Comparison of ENCODE assay signal across 8 cellular contexts in the genomic region with DNA sequence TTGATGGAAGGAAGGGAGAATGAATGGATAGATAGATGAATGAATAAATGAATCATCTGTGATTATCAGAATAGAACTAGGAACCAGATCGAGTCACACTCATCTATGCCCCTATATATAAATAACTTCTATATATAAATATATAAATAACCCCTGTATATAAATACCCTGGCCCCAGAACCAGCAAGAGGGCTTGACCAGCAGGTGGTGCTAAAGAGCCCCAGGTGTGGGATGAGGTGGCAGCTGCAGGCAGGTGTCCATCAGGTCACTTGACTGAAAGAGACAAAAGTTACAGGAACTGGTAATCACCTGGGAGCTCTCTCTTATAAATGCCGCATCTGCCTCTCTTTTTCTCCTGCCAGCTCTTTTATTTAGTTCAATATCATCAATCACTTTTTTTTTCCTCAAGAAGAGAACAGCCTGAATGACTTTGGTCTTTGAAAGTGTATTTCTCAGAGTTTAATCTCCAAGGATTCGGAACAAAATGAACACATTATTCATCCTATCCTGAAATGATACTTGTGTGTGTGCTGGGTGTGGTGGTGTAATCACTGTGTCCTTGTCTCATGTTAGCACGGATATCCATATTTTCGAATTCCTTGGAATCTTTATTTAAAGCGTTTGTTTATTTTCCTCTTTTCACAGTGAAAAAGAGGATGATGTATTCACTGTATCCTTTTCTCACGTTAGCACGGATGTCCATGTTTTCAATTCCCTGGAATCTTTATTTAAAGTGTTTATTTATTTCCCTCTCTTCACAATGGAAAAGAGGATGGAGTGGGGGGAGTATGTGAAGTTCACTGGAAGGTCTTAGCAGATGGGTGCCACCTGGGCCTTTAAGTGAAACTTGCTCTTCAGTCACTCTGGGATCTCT. TPM values are rescaled to one million over a fixed set of nuclear protein-coding genes. Genes with fewer than 3 reads are reported as not detected.
DNase-seq lines count a peak whose midpoint lies in the region; ATAC-seq, FAIRE-seq and TF ChIP-seq lines count a peak whose summit lies in the region.

No MANE protein-coding gene starts in this region.

- no peaks in the 10 kb centered on the region for H3K27me3 ChIP-seq in bronchial epithelial cell (ENCODE audit: control insufficient read depth, insufficient read depth, low read length)

- peak; percentile 94 for ATAC-seq in left lobe of liver

- TF ChIP-seq CTCF in WI38 (IDR thresholded peaks at IDR 0.05; ENCODE audit: low read depth, low read length) (peak; percentile 84), bronchial epithelial cell (IDR thresholded peaks at IDR 0.05; ENCODE audit: insufficient read depth, low read length, severe bottlenecking) (peak; percentile 76)

- DNase-seq in SIG-M5 treated with dmso at 0.1 percent for 504 hours (lab: John Stamatoyannopoulos, UW; ENCODE audit: unreplicated experiment), result peak; percentile 39
- no peak for DNase-seq in SIG-M5 (lab: John Stamatoyannopoulos, UW)
- DNase-seq in NCI-H128 (lab: John Stamatoyannopoulos, UW; ENCODE audit: unreplicated experiment), result peak; percentile 26
- peak; percentile 74 for DNase-seq in bronchial epithelial cell (ENCODE audit: low read depth)
- DNase-seq in left lobe of liver (ENCODE audit: low spot score), result peak; percentile 72
- DNase-seq in stimulated activated CD8-positive, alpha-beta memory T cell treated with anti-CD3 and anti-CD28 coated beads, Interleukin-12 subunit alpha, Interleukin-12 subunit beta, amount 100 ng/mL, for 24 hours (ENCODE audit: extremely low read depth), result peak; percentile 37
- DNase-seq in middle frontal gyrus (ENCODE audit: extremely low spot score, low spot score), result no peak

- H3K4me3 ChIP-seq in WI38 (ENCODE audit: low read depth, low read length) (no peak overlapping the region), bronchial epithelial cell (ENCODE audit: low read depth, low read length) (no peak overlapping the region)

- H3K36me3 ChIP-seq in bronchial epithelial cell (ENCODE audit: control insufficient read depth, insufficient read depth, low read length), result no peaks in the 10 kb centered on the region

- FAIRE-seq in bronchial epithelial cell (lab: Jason Lieb, UNC), result no peak

RNA-seq across cellular contexts. Expression of gene ATG7, which starts 35.4 kb away (rescaled TPM):
- total RNA-seq in bronchial epithelial cell, result 53.4 and 54.5 TPM in 2 replicates
- total RNA-seq in left lobe of liver, result 12.2 TPM

Comparison
In these comparisons a context has a peak if more than half of its experiments do, and no peak if none do; other contexts are left out.
1. DNase-seq: peak in SIG-M5 treated with dmso at 0.1 percent for 504 hours (single experiment), NCI-H128 (single experiment), bronchial epithelial cell (single experiment), left lobe of liver (single experiment) and stimulated activated CD8-positive, alpha-beta memory T cell treated with anti-CD3 and anti-CD28 coated beads, Interleukin-12 subunit alpha, Interleukin-12 subunit beta, amount 100 ng/mL, for 24 hours (single experiment); none in SIG-M5 (single experiment) and middle frontal gyrus (single experiment).